Comparison of ENCODE assay signal across 9 cellular contexts in genomic region chr16:68737730-68738590, GRCh38. TPM values are rescaled to one million over a fixed set of nuclear protein-coding genes. Genes with fewer than 3 reads are reported as not detected.
DNase-seq lines count a peak whose midpoint lies in the region; ATAC-seq and TF ChIP-seq lines count a peak whose summit lies in the region.
"Had no signal": no experiment of that assay in that cellular context is flagged by ENCODE, and none has a peak within 500 bp of the region (broad histone marks: within the 10 kb centered on the region; RNA-seq: fewer than 3 reads in every experiment).

No MANE protein-coding gene starts in this region.

- TF ChIP-seq CTCF in foreskin keratinocyte (conservative IDR thresholded peaks at IDR 0.05) (peak; percentile 46), progenitor cell of endocrine pancreas (IDR thresholded peaks at IDR 0.05; ENCODE audit: unreplicated experiment) (no peak)

- H3K4me3 Mint-ChIP-seq in progenitor cell of endocrine pancreas (ENCODE audit: low read depth): peak overlapping the region; percentile 99

- no peaks in the 10 kb centered on the region; the same call in 1 of the 2 replicates for H3K36me3 ChIP-seq in H7 (replicated peaks; ENCODE audit: control insufficient read depth, insufficient read depth, low read length)

- ATAC-seq in foreskin keratinocyte (peak; percentile 21), GM19023 (IDR thresholded peaks at IDR 0.05; ENCODE audit: unreplicated experiment) (no peak)

- H3K4me3 ChIP-seq in H7 (ENCODE audit: insufficient read depth, low read depth, low read length): peak overlapping the region; percentile 77

- no peaks in the 10 kb centered on the region for H3K27me3 Mint-ChIP-seq in progenitor cell of endocrine pancreas

- peak overlapping the region; percentile 99 for H3K27ac Mint-ChIP-seq in progenitor cell of endocrine pancreas

- DNase-seq in H7 (peak; percentile 90), NCI-H69 (lab: John Stamatoyannopoulos, UW) (peak; percentile 26), foreskin keratinocyte (no peak), progenitor cell of endocrine pancreas (ENCODE audit: low spot score, unreplicated experiment) (peak; percentile 28), hippocampal formation (lab: John Stamatoyannopoulos, UW) (no peak), mesenteric fat pad (ENCODE audit: low spot score) (no peak), cerebellar cortex (ENCODE audit: low spot score) (no peak)

- H3K9me3 Mint-ChIP-seq in progenitor cell of endocrine pancreas (ENCODE audit: low read depth): no peaks in the 10 kb centered on the region

- peaks cover 13% of the 10 kb centered on the region; the same call in 1 of the 2 replicates for H3K27me3 ChIP-seq in H7 (ENCODE audit: control insufficient read depth, insufficient read depth, low read length)
- no peaks in the 10 kb centered on the region for H3K27me3 ChIP-seq in foreskin keratinocyte

- peak overlapping the region; percentile 98 for H3K27ac ChIP-seq in foreskin keratinocyte
- H3K27ac ChIP-seq: SK-N-MC had no signal

- peaks cover 34% of the 10 kb centered on the region for H3K4me1 ChIP-seq in foreskin keratinocyte

- peaks cover 43% of the 10 kb centered on the region for H3K4me1 Mint-ChIP-seq in progenitor cell of endocrine pancreas (ENCODE audit: low read depth)

- peaks cover 7% of the 10 kb centered on the region for H3K36me3 Mint-ChIP-seq in progenitor cell of endocrine pancreas (ENCODE audit: insufficient read depth)

RNA-seq across cellular contexts. Expression of gene CDH1, which starts 0.9 kb away (rescaled TPM):
- total RNA-seq in H7 (2014; rRNA removed; shearing (Covaris generic)): 19.0 and 38.6 TPM in 2 replicates
- total RNA-seq in foreskin keratinocyte (210 and 216 TPM in 2 replicates), progenitor cell of endocrine pancreas (545 and 586 TPM in 2 replicates), mesenteric fat pad (0.55 TPM)
- polyA plus RNA-seq in foreskin keratinocyte: 73.4 and 89.6 TPM in 2 replicates

Comparison
In these comparisons a context has a peak if more than half of its experiments do, and no peak if none do; other contexts are left out.
1. DNase-seq: peak in H7 (single experiment), NCI-H69 (single experiment) and progenitor cell of endocrine pancreas (single experiment); none in foreskin keratinocyte (0 of 2), hippocampal formation (0 of 2), mesenteric fat pad (single experiment) and cerebellar cortex (single experiment).
2. RNA of gene CDH1, which starts 0.9 kb away (total RNA-seq): 545 to 586 TPM in progenitor cell of endocrine pancreas, 210 to 216 TPM in foreskin keratinocyte and 19.0 to 38.6 TPM in H7; 0.55 TPM in mesenteric fat pad (single experiment); every median in the first group is over 10 times any median in the second.